Comparison of ENCODE assay signal across 15 cellular contexts in genomic region chr5:72283358-72283757, GRCh38. TPM values are rescaled to one million over a fixed set of nuclear protein-coding genes. Genes with fewer than 3 reads are reported as not detected.
DNase-seq lines count a peak whose midpoint lies in the region; ATAC-seq, FAIRE-seq and TF ChIP-seq lines count a peak whose summit lies in the region.
"Had no signal": no experiment of that assay in that cellular context is flagged by ENCODE, and none has a peak within 500 bp of the region (broad histone marks: within the 10 kb centered on the region; RNA-seq: fewer than 3 reads in every experiment).

No MANE protein-coding gene starts in this region.

- no peak overlapping the region for H2AFZ ChIP-seq in Karpas-422 (ENCODE audit: low read length)
- peak overlapping the region; percentile 0; the same call in 1 of the 2 replicates for H2AFZ ChIP-seq in K562 (ENCODE audit: low read depth, low read length)

- H3K4me3 ChIP-seq in Karpas-422 (ENCODE audit: low read length) (no peak overlapping the region), K562 (no peak overlapping the region), left ventricle myocardium inferior (no peak overlapping the region), spleen (no peak overlapping the region), SJCRH30 (no peak overlapping the region)

- TF ChIP-seq EP300 in K562 (IDR thresholded peaks at IDR 0.05; ENCODE audit: low read length), result no peak

- in situ Hi-C loops in K562 (cut with MboI), result no loop called here

- no peaks in the 10 kb centered on the region for H3K9me3 Mint-ChIP-seq in activated CD4-positive, alpha-beta T cell treated with anti-CD3 and anti-CD28 coated beads, Interleukin-2, amount 10 ng/mL, durations not matched to agents 7 days and 5 days

- no TSS peak for BruUV-seq in K562 (replicated peaks; lab: Mats Ljungman, UMichigan)

- no peaks in the 10 kb centered on the region for H3K27me3 Mint-ChIP-seq in activated CD4-positive, alpha-beta T cell treated with anti-CD3 and anti-CD28 coated beads, Interleukin-2, amount 10 ng/mL, durations not matched to agents 7 days and 5 days
- H3K27me3 Mint-ChIP-seq: CD4-positive, CD25-positive, alpha-beta regulatory T cell; IgD-negative memory B cell had no signal

- no peaks in the 10 kb centered on the region for H3K4me1 Mint-ChIP-seq in activated CD4-positive, alpha-beta T cell treated with anti-CD3 and anti-CD28 coated beads, Interleukin-2, amount 10 ng/mL, durations not matched to agents 7 days and 5 days

- peaks cover 75% of the 10 kb centered on the region for H3K79me2 ChIP-seq in Karpas-422 (ENCODE audit: low read length)
- H3K79me2 ChIP-seq in K562 (ENCODE audit: control insufficient read depth, insufficient read depth, low read length), result peaks cover 25% of the 10 kb centered on the region; the same call in 2 of the 3 replicates

- CTCF ChIA-PET in K562 (lab: Yijun Ruan, JAX; ENCODE audit: low intra/inter-chr PET ratio), result no interaction called here
- CTCF ChIA-PET in activated CD4-positive, alpha-beta T cell treated with anti-CD3 and anti-CD28 coated beads, Interleukin-2, amount 10 ng/mL, durations not matched to agents 7 days and 5 days (lab: Charles Lee), result interaction anchor here (1.2 to 2.7 kb wide), 3 partner anchors 19 to 643 kb away, joined by 3 to 10 read pairs (median 4); no protein-coding TSS in a partner anchor

- no peak overlapping the region for H3K27ac Mint-ChIP-seq in activated CD4-positive, alpha-beta T cell treated with anti-CD3 and anti-CD28 coated beads, Interleukin-2, amount 10 ng/mL, durations not matched to agents 7 days and 5 days
- H3K27ac Mint-ChIP-seq: IgD-negative memory B cell had no signal

- ATAC-seq in K562, result peak; percentile 25; the same call in 2 of the 3 replicates

- H3K27ac ChIP-seq in Karpas-422 (ENCODE audit: low read length) (peak overlapping the region; percentile 51), K562 (ENCODE audit: extremely low read depth, low read depth, low read length) (peak overlapping the region; percentile 73; the same call in 2 of the 3 replicates), left ventricle myocardium inferior (replicated peaks) (peak overlapping the region; percentile 80), spleen (peak overlapping the region in 6 of 8 donors; percentile 8 to 51 (median 36)), SJCRH30 (no peak overlapping the region)

- DNase-seq in Karpas-422 (no peak), K562 (ENCODE audit: extremely low read depth in 1 of 4, low spot score in 3 of 4) (peak in 1 of 4 experiments; percentile 23), left ventricle myocardium inferior (no peak), spleen (no peak), SJCRH30 (no peak), MV-4-11 (lab: John Stamatoyannopoulos, UW) (no peak), GM19240 (ENCODE audit: insufficient read length, low spot score) (no peak)
- DNase-seq in activated CD4-positive, alpha-beta T cell treated with anti-CD3 and anti-CD28 coated beads, Interleukin-2, amount 10 ng/mL, durations not matched to agents 7 days and 5 days, result no peak
- DNase-seq: activated CD8-positive, alpha-beta memory T cell treated with anti-CD3 and anti-CD28 coated beads for 24 hours; activated gamma-delta T cell treated with Interleukin-2 at 50 U/mL for 16 hours; CD4-positive, CD25-positive, alpha-beta regulatory T cell; NCI-H1417 treated with DMSO at 0.1 percent for 48 hours; NCI-H524 treated with DMSO at 0.1 percent for 48 hours had no signal

- no peaks in the 10 kb centered on the region for H3K9me2 ChIP-seq in Karpas-422 (replicated peaks; ENCODE audit: insufficient read depth, low read length)

- H3K9ac ChIP-seq in Karpas-422 (ENCODE audit: low read length) (no peak overlapping the region), K562 (ENCODE audit: insufficient read depth in 1 of 2, low read depth in 2 of 2, low read length in 2 of 2) (no peak overlapping the region; a peak in 1 of 4 replicates)

- H3K9me3 ChIP-seq in Karpas-422 (ENCODE audit: low read length) (no peaks in the 10 kb centered on the region), K562 (replicated peaks; ENCODE audit: control insufficient read depth, insufficient read depth, low read depth, low read length) (no peaks in the 10 kb centered on the region), left ventricle myocardium inferior (replicated peaks) (no peaks in the 10 kb centered on the region), spleen (no peaks in the 10 kb centered on the region), SJCRH30 (replicated peaks) (no peaks in the 10 kb centered on the region)

- H3K4me1 ChIP-seq in Karpas-422 (ENCODE audit: low read length) (peaks cover 38% of the 10 kb centered on the region), K562 (replicated peaks in 1 of 2; ENCODE audit: control insufficient read depth in 2 of 2, insufficient read depth in 2 of 2, low read length in 2 of 2) (peaks cover 7 to 33% of the 10 kb centered on the region in 2 experiments; a peak in 3 of 5 replicates), left ventricle myocardium inferior (peaks cover 61% of the 10 kb centered on the region), spleen (peaks cover 0 to 32% (median 10%) of the 10 kb centered on the region in 6 donors), SJCRH30 (no peaks in the 10 kb centered on the region)

- H3K4me3 Mint-ChIP-seq in activated CD4-positive, alpha-beta T cell treated with anti-CD3 and anti-CD28 coated beads, Interleukin-2, amount 10 ng/mL, durations not matched to agents 7 days and 5 days, result no peak overlapping the region
- H3K4me3 Mint-ChIP-seq: CD4-positive, CD25-positive, alpha-beta regulatory T cell; IgD-negative memory B cell had no signal

- no peak for TF ChIP-seq CTCF in K562 (IDR thresholded peaks at IDR 0.05 in 2 of 3, conservative IDR thresholded peaks at IDR 0.05 in 1 of 3; ENCODE audit: insufficient read depth in 2 of 3, low read depth in 1 of 3, low read length in 3 of 3)
- TF ChIP-seq CTCF in left ventricle myocardium inferior (IDR thresholded peaks at IDR 0.05; ENCODE audit: borderline replicate concordance), result no peak
- no peak for TF ChIP-seq CTCF in spleen (IDR thresholded peaks at IDR 0.05 in 8 of 11, conservative IDR thresholded peaks at IDR 0.05 in 3 of 11)

- peak; percentile 56 for FAIRE-seq in K562 (lab: Jason Lieb, UNC)
- FAIRE-seq: GM12892 had no signal

- no peaks in the 10 kb centered on the region for H3K9me1 ChIP-seq in K562 (ENCODE audit: control insufficient read depth, insufficient read depth, low read length)

- TF ChIP-seq RAD21 in K562 (CRISPR knock-in tag; conservative IDR thresholded peaks at IDR 0.05 in 1 of 2, IDR thresholded peaks at IDR 0.05 in 1 of 2), result no peak

- POLR2A ChIA-PET in K562 (lab: Yijun Ruan, JAX), result interaction anchor here (0.5 to 3.1 kb wide), 4 partner anchors 9 to 175 kb away, joined by 3 to 17 read pairs (median 8); no protein-coding TSS in a partner anchor
- POLR2A ChIA-PET in activated CD4-positive, alpha-beta T cell treated with anti-CD3 and anti-CD28 coated beads, Interleukin-2, amount 10 ng/mL, durations not matched to agents 7 days and 5 days (lab: Charles Lee), result no interaction called here

- H3K4me2 ChIP-seq in Karpas-422 (ENCODE audit: low read depth, low read length, poor library complexity, severe bottlenecking), result no peak overlapping the region
- H3K4me2 ChIP-seq in K562 (ENCODE audit: insufficient read depth, low read length), result no peak overlapping the region

- peaks cover 18% of the 10 kb centered on the region for H3K36me3 Mint-ChIP-seq in activated CD4-positive, alpha-beta T cell treated with anti-CD3 and anti-CD28 coated beads, Interleukin-2, amount 10 ng/mL, durations not matched to agents 7 days and 5 days (ENCODE audit: low read depth)
- H3K36me3 Mint-ChIP-seq: IgD-negative memory B cell had no signal

- H4K20me1 ChIP-seq in Karpas-422 (ENCODE audit: insufficient read depth, low read depth, low read length) (no peaks in the 10 kb centered on the region), K562 (replicated peaks; ENCODE audit: control insufficient read depth, insufficient read depth, low read length) (no peaks in the 10 kb centered on the region)

- TF ChIP-seq POLR2A in K562 (conservative IDR thresholded peaks at IDR 0.05) (no peak), spleen (IDR thresholded peaks at IDR 0.05) (no peak)

- 50% methylated on average over 1 of the region's 2 CpGs for WGBS in K562 (ENCODE audit: insufficient coverage, low coverage, missing lambda C conversion rate)
- WGBS in spleen, 5 donors, result 61 to 83% (median 74%) methylated on average over 2 of the region's 2 CpGs

- intact Hi-C loops in K562 (cut with micrococcal nuclease) (loop anchor here (5.0 kb wide), 1 partner anchor 51 kb away; no protein-coding TSS in a partner anchor), left ventricle myocardium inferior (cut with micrococcal nuclease) (no loop called here), spleen (cut with DNase I; ENCODE audit: low total_unique reads) (no loop called here)

- peaks cover 32% of the 10 kb centered on the region for H3K36me3 ChIP-seq in Karpas-422 (ENCODE audit: insufficient read depth, low read length)
- peaks cover 58% of the 10 kb centered on the region for H3K36me3 ChIP-seq in K562 (ENCODE audit: control insufficient read depth, insufficient read depth, low read length)
- peaks cover 6% of the 10 kb centered on the region for H3K36me3 ChIP-seq in left ventricle myocardium inferior
- H3K36me3 ChIP-seq in spleen, result peaks cover 0 to 35% (median 1%) of the 10 kb centered on the region in 6 donors
- peaks cover 13% of the 10 kb centered on the region for H3K36me3 ChIP-seq in SJCRH30

- no peaks in the 10 kb centered on the region for H3K27me3 ChIP-seq in Karpas-422 (ENCODE audit: low read length)
- no peaks in the 10 kb centered on the region for H3K27me3 ChIP-seq in K562 (ENCODE audit: control insufficient read depth in 2 of 2, insufficient read depth in 2 of 2, low read length in 2 of 2)
- H3K27me3 ChIP-seq in left ventricle myocardium inferior (ENCODE audit: low read depth), result no peaks in the 10 kb centered on the region
- H3K27me3 ChIP-seq in spleen (replicated peaks in 1 of 7), result no peaks in the 10 kb centered on the region
- H3K27me3 ChIP-seq in SJCRH30, result no peaks in the 10 kb centered on the region

RNA-seq across cellular contexts. Expression of gene MRPS27, which starts 36.7 kb away (rescaled TPM):
- 87.4 and 120 TPM in 2 replicates for total RNA-seq in Karpas-422 (2014; rRNA removed; shearing (Covaris generic); ENCODE audit: low replicate concordance)
- total RNA-seq in K562 (2011; cell fraction: chromatin; rRNA removed; ENCODE audit: low replicate concordance), result 113 and 199 TPM in 2 replicates
- 69.4 and 77.0 TPM in 2 replicates for total RNA-seq in K562 (2011; cell fraction: nucleolus; rRNA removed)
- total RNA-seq in K562 (2011; cell fraction: nucleoplasm; rRNA removed), result 108 and 163 TPM in 2 replicates
- total RNA-seq in K562 (2014; rRNA removed), result 79.2 and 90.9 TPM in 2 replicates
- 127 and 130 TPM in 2 replicates for total RNA-seq in K562 (2014; rRNA removed; fragmentation: Illumina TruSeq; extraction: Trizol)
- 104 and 105 TPM in 2 replicates for total RNA-seq in K562 (2015; rRNA removed; fragmentation: Illumina TruSeq; extraction: Trizol)
- total RNA-seq in K562 (2021), result 96.7 and 97.6 TPM in 2 replicates
- polyA plus RNA-seq in K562 (2011; rRNA removed), result 118 and 144 TPM in 2 replicates
- 103 and 114 TPM in 2 replicates for polyA plus RNA-seq in K562 (2011; cell fraction: cytosol; rRNA removed)
- 77.8 and 78.9 TPM in 2 replicates for polyA plus RNA-seq in K562 (2011; cell fraction: nucleus; rRNA removed)
- 64.0 and 66.5 TPM in 2 replicates for polyA plus RNA-seq in K562 (2012)
- polyA plus RNA-seq in K562 (2014; fragmentation: Illumina TruSeq; extraction: Trizol), result 111 and 125 TPM in 2 replicates
- 100 to 1,000 TPM; 106 to 122 TPM for polyA plus RNA-seq in K562 (2014; fragmentation: Nextera tagmentation; extraction: Ambion mirVana)
- polyA plus RNA-seq in K562 (2014; rRNA removed), result 73.6 and 79.9 TPM in 2 replicates
- 143 and 145 TPM in 2 replicates for polyA minus RNA-seq in K562 (2011; rRNA and poly(A)+ RNA removed)
- 90.5 and 106 TPM in 2 replicates for polyA minus RNA-seq in K562 (2011; cell fraction: cytosol; rRNA and poly(A)+ RNA removed)
- polyA minus RNA-seq in K562 (2011; cell fraction: nucleus; rRNA and poly(A)+ RNA removed), result 64.1 and 85.1 TPM in 2 replicates
- total RNA-seq in left ventricle myocardium inferior, result 72.0 TPM
- 10 to 100 TPM; 38.3 to 55.5 (median 46.4) TPM for total RNA-seq in spleen
- polyA plus RNA-seq in spleen, result 10 to 100 TPM; 23.5 to 27.9 (median 27.4) TPM
- 98.5 and 105 TPM in 2 replicates for total RNA-seq in SJCRH30 (2014; rRNA removed; shearing (Covaris generic))
- total RNA-seq in activated CD4-positive, alpha-beta T cell treated with anti-CD3 and anti-CD28 coated beads, Interleukin-2, amount 10 ng/mL, durations not matched to agents 7 days and 5 days, result 10 to 100 TPM; 49.2 to 63.4 TPM

RNA-seq across cellular contexts. Expression of gene PTCD2, which starts 36.8 kb away (rescaled TPM):
- 9.2 and 24.9 TPM in 2 replicates for total RNA-seq in Karpas-422 (2014; rRNA removed; shearing (Covaris generic); ENCODE audit: low replicate concordance)
- total RNA-seq in K562 (2011; cell fraction: chromatin; rRNA removed; ENCODE audit: low replicate concordance), result 14.6 and 25.8 TPM in 2 replicates
- total RNA-seq in K562 (2011; cell fraction: nucleolus; rRNA removed), result 9.7 and 10.5 TPM in 2 replicates
- total RNA-seq in K562 (2011; cell fraction: nucleoplasm; rRNA removed), result 15.5 and 22.9 TPM in 2 replicates
- total RNA-seq in K562 (2014; rRNA removed) (12.5 and 14.6 TPM in 2 replicates), K562 (2014; rRNA removed; fragmentation: Illumina TruSeq; extraction: Trizol) (18.3 and 19.4 TPM in 2 replicates), K562 (2015; rRNA removed; fragmentation: Illumina TruSeq; extraction: Trizol) (11.9 and 12.6 TPM in 2 replicates), K562 (2021) (18.7 and 20.6 TPM in 2 replicates), left ventricle myocardium inferior (18.2 TPM), spleen (10 to 100 TPM in 1 of 7 donors, 1 to 10 TPM in 6; 6.7 to 11.7 (median 9.0) TPM)
- polyA plus RNA-seq in K562 (2011; rRNA removed) (24.7 and 28.5 TPM in 2 replicates), K562 (2014; fragmentation: Illumina TruSeq; extraction: Trizol) (13.6 and 14.6 TPM in 2 replicates), K562 (2014; fragmentation: Nextera tagmentation; extraction: Ambion mirVana) (10 to 100 TPM; 18.6 to 19.6 TPM), K562 (2014; rRNA removed) (14.1 and 18.8 TPM in 2 replicates), spleen (1 to 10 TPM; 1.2 to 2.5 (median 1.9) TPM)
- 10.2 and 14.1 TPM in 2 replicates for polyA plus RNA-seq in K562 (2011; cell fraction: cytosol; rRNA removed)
- polyA plus RNA-seq in K562 (2011; cell fraction: nucleus; rRNA removed), result 19.5 and 27.6 TPM in 2 replicates
- polyA plus RNA-seq in K562 (2012), result 11.1 and 11.4 TPM in 2 replicates
- 26.3 and 26.7 TPM in 2 replicates for polyA minus RNA-seq in K562 (2011; rRNA and poly(A)+ RNA removed)
- polyA minus RNA-seq in K562 (2011; cell fraction: cytosol; rRNA and poly(A)+ RNA removed), result 8.0 and 8.8 TPM in 2 replicates
- 14.4 and 18.4 TPM in 2 replicates for polyA minus RNA-seq in K562 (2011; cell fraction: nucleus; rRNA and poly(A)+ RNA removed)
- total RNA-seq in SJCRH30 (2014; rRNA removed; shearing (Covaris generic)), result 12.7 and 13.4 TPM in 2 replicates
- 1 to 10 TPM; 7.8 to 8.1 TPM for total RNA-seq in activated CD4-positive, alpha-beta T cell treated with anti-CD3 and anti-CD28 coated beads, Interleukin-2, amount 10 ng/mL, durations not matched to agents 7 days and 5 days
